19 cellular contexts compared by ENCODE assay signal in the genomic region with DNA sequence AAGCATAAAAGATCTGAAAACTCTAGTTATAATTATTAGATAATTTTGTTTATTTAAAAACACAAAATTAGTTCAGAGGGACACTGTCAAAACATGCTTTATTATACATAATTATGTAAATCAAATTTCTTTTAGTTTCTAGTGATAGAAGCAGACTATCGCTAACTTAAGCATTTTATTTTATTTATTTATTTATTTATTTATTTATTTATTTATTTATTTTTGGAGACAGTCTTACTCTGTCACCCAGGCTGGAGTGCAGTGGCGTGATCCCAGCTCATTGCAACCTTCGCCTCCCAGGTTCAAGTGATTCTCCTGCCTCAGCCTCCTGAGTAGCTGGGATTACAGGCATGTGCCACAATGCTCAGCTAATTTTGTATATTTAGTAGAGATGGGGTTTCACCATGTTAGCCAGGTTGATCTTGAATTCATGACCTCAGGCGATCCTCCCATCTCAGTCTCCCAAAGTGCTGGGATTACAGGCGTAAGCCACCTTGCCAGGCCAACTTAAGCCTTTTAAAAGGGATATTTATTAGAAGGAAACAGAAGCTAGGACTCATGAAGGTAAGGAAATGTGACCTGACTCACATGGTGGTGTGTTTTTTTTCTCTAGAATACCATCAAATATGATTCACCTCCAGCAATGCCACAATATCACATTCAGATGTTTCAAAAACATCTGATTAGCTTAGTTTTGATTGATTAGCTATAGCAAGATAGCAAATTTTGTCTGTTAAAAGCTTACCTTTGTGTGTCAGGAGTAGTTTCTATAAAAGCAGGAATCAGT.
"Had no signal": no experiment of that assay in that cellular context is flagged by ENCODE, and none has a peak within 500 bp of the region (broad histone marks: within the 10 kb centered on the region; RNA-seq: fewer than 3 reads in every experiment).

No MANE protein-coding gene starts in this region.

- H3K4me3 ChIP-seq: gastrocnemius medialis, heart right ventricle, pancreas, right lobe of liver, suprapubic skin had no signal

- H3K27me3 Mint-ChIP-seq: activated CD4-positive, alpha-beta T cell treated with anti-CD3 and anti-CD28 coated beads for 36 hours; activated naive CD4-positive, alpha-beta T cell treated with anti-CD3 and anti-CD28 coated beads, Interleukin-2, amount 50 U/mL, for 24 hours; effector memory CD8-positive, alpha-beta T cell; natural killer cell treated with Interleukin-12 subunit alpha and Interleukin-12 subunit beta and Interleukin-15 and Interleukin-18, amount 100 ng/mL, for 72 hours; stimulated activated naive CD8-positive, alpha-beta T cell treated with anti-CD3 and anti-CD28 coated beads, Interleukin-15, amount 100 ng/mL, for 72 hours had no signal

- H3K27me3 ChIP-seq: gastrocnemius medialis, heart right ventricle, neutrophil, pancreas, right lobe of liver, suprapubic skin had no signal

- H3K4me1 ChIP-seq: gastrocnemius medialis, heart right ventricle, pancreas, right lobe of liver, suprapubic skin had no signal

- H3K4me3 Mint-ChIP-seq: activated CD4-positive, alpha-beta T cell treated with anti-CD3 and anti-CD28 coated beads for 36 hours; activated naive CD4-positive, alpha-beta T cell treated with anti-CD3 and anti-CD28 coated beads, Interleukin-2, amount 50 U/mL, for 24 hours; effector memory CD8-positive, alpha-beta T cell; immature natural killer cell; natural killer cell treated with Interleukin-12 subunit alpha and Interleukin-12 subunit beta and Interleukin-15 and Interleukin-18, amount 100 ng/mL, for 72 hours; stimulated activated naive CD8-positive, alpha-beta T cell treated with anti-CD3 and anti-CD28 coated beads, Interleukin-15, amount 100 ng/mL, for 72 hours; WTC11 had no signal

- H3K27ac Mint-ChIP-seq: activated CD4-positive, alpha-beta T cell treated with anti-CD3 and anti-CD28 coated beads for 36 hours; activated naive CD4-positive, alpha-beta T cell treated with anti-CD3 and anti-CD28 coated beads, Interleukin-2, amount 50 U/mL, for 24 hours; effector memory CD8-positive, alpha-beta T cell; immature natural killer cell; natural killer cell treated with Interleukin-12 subunit alpha and Interleukin-12 subunit beta and Interleukin-15 and Interleukin-18, amount 100 ng/mL, for 72 hours; stimulated activated naive CD8-positive, alpha-beta T cell treated with anti-CD3 and anti-CD28 coated beads, Interleukin-15, amount 100 ng/mL, for 72 hours; WTC11 had no signal

- H3K4me1 Mint-ChIP-seq: activated CD4-positive, alpha-beta T cell treated with anti-CD3 and anti-CD28 coated beads for 36 hours; activated naive CD4-positive, alpha-beta T cell treated with anti-CD3 and anti-CD28 coated beads, Interleukin-2, amount 50 U/mL, for 24 hours; immature natural killer cell; stimulated activated naive CD8-positive, alpha-beta T cell treated with anti-CD3 and anti-CD28 coated beads, Interleukin-15, amount 100 ng/mL, for 72 hours had no signal

- DNase-seq: activated CD4-positive, alpha-beta T cell treated with anti-CD3 and anti-CD28 coated beads for 36 hours; activated CD4-positive, alpha-beta T cell treated with anti-CD3 and anti-CD28 coated beads, Interleukin-2, amount 50 U/mL, for 48 hours; activated gamma-delta T cell; effector memory CD8-positive, alpha-beta T cell; gastrocnemius medialis; heart right ventricle; immature natural killer cell; left cardiac atrium; pancreas; right lobe of liver; small intestine; stimulated activated CD4-positive, alpha-beta T cell treated with anti-CD3 and anti-CD28 coated beads, Interleukin-15, amount 100 ng/mL, for 24 hours; stimulated activated CD4-positive, alpha-beta T cell treated with anti-CD3 and anti-CD28 coated beads, Interleukin-2, amount 100 ng/mL, for 48 hours; stimulated activated naive CD8-positive, alpha-beta T cell treated with anti-CD3 and anti-CD28 coated beads, Interleukin-15, amount 100 ng/mL, for 72 hours had no signal

- H3K27ac ChIP-seq: gastrocnemius medialis, heart right ventricle, neutrophil, pancreas, right lobe of liver, suprapubic skin had no signal

- H3K36me3 ChIP-seq: gastrocnemius medialis, heart right ventricle, neutrophil, pancreas, right lobe of liver, suprapubic skin had no signal

- H3K9me3 ChIP-seq: gastrocnemius medialis, pancreas, right lobe of liver, suprapubic skin had no signal

- ATAC-seq: activated CD4-positive, alpha-beta T cell treated with anti-CD3 and anti-CD28 coated beads for 36 hours; effector memory CD8-positive, alpha-beta T cell; gastrocnemius medialis; heart right ventricle; left cardiac atrium; natural killer cell treated with Interleukin-12 subunit alpha and Interleukin-12 subunit beta and Interleukin-15 and Interleukin-18, amount 100 ng/mL, for 72 hours; pancreas; right lobe of liver; stimulated activated naive CD8-positive, alpha-beta T cell treated with anti-CD3 and anti-CD28 coated beads, Interleukin-15, amount 100 ng/mL, for 72 hours; WTC11 had no signal

- H3K36me3 Mint-ChIP-seq: activated naive CD4-positive, alpha-beta T cell treated with anti-CD3 and anti-CD28 coated beads, Interleukin-2, amount 50 U/mL, for 24 hours; immature natural killer cell; WTC11 had no signal
